5 cellular contexts compared by ENCODE assay signal in the genomic region with DNA sequence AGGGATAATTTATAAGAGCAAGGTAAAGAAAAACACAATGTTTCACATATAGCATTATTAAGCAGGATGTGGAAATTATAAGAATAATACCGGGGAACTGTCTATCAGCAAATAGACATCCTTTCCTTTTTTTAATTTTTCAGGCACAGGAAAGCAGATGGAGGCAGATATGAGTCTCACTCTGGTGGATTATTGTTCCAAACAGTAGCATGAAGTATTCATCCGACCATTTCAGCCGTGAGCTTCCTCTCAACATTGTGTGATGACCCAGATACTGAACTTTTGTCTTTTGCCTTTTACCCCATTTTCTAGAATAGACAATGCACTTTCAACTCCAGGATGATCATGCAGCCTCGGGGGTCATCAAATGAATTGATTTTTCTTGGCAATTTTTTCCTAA.
"Had no signal": no experiment of that assay in that cellular context is flagged by ENCODE, and none has a peak within 500 bp of the region (broad histone marks: within the 10 kb centered on the region; RNA-seq: fewer than 3 reads in every experiment).

No MANE protein-coding gene starts in this region.

- H2AFZ ChIP-seq: GM23338 had no signal

- H3K4me2 ChIP-seq: GM23338 had no signal

- DNase-seq: H9, HCEC 1CT, IMR-90 had no signal

- ATAC-seq: GM23338, K562 had no signal

- H3K4me3 ChIP-seq: GM23338, K562 had no signal
